ENCODE assay signal across 1 cellular context in genomic region chr9:99104459-99105151, GRCh38.
TF ChIP-seq lines count a peak whose summit lies in the region.

Gene TGFBR1 (plus strand): TSS chr9:99105113. CDS start chr9:99105206, 93 bp downstream.

TF ChIP-seq in WTC11, 78 proteins besides CTCF, POLR2A, EP300 and RAD21 (continued from another document):
- TF ChIP-seq, protein P1, sequence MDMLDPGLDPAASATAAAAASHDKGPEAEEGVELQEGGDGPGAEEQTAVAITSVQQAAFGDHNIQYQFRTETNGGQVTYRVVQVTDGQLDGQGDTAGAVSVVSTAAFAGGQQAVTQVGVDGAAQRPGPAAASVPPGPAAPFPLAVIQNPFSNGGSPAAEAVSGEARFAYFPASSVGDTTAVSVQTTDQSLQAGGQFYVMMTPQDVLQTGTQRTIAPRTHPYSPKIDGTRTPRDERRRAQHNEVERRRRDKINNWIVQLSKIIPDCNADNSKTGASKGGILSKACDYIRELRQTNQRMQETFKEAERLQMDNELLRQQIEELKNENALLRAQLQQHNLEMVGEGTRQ (CRISPR knock-in tag; IDR thresholded peaks at IDR 0.05) = no peak
- TF ChIP-seq NFYB (CRISPR knock-in tag; conservative IDR thresholded peaks at IDR 0.05; ENCODE audit: low read depth) (0 out of 2 replicates have a peak, but pooled peaks have one; percentile 21), MAX (CRISPR knock-in tag; IDR thresholded peaks at IDR 0.05) (0 out of 2 replicates have a peak, but pooled peaks have one; percentile 48)
